20 cellular contexts compared by ENCODE assay signal in the genomic region with DNA sequence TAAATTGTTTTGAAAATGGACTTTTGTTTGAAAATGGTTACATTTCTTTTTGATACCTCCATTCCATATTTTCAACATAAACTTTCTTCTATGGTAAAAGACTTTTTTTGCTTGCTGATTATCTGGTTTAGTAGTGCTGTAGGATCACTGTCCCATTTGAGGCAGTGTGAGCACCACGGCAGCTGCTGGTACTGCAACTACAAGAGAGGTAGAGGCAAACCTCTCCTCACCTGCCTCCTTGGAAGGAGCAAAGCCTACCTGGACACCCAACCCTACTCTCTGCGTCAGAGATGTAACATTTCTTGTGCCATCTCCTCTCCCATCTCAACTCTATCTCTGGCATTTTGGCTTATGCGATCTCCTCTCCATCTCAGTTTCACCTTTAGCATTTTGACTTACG. TPM values are rescaled to one million over a fixed set of nuclear protein-coding genes. Genes with fewer than 3 reads are reported as not detected.
DNase-seq lines count a peak whose midpoint lies in the region; ATAC-seq and TF ChIP-seq lines count a peak whose summit lies in the region.
"Had no signal": no experiment of that assay in that cellular context is flagged by ENCODE, and none has a peak within 500 bp of the region (broad histone marks: within the 10 kb centered on the region; RNA-seq: fewer than 3 reads in every experiment).

No MANE protein-coding gene starts in this region.

- peaks cover 61% of the 10 kb centered on the region for H3K4me1 Mint-ChIP-seq in WTC11
- H3K4me1 Mint-ChIP-seq in memory B cell = peaks cover 31% of the 10 kb centered on the region

- H3K9me3 Mint-ChIP-seq in WTC11 (no peaks in the 10 kb centered on the region), memory B cell (no peaks in the 10 kb centered on the region)
- H3K9me3 Mint-ChIP-seq: CD14-positive monocyte, HFFc6 had no signal

- CTCF ChIA-PET in WTC11 (lab: Charles Lee) = interaction anchor here (2.3 kb wide), 1 partner anchor 268 kb away, joined by 7 read pairs; no protein-coding TSS in a partner anchor

- no peak for DNase-seq in WTC11 (ENCODE audit: low spot score)
- DNase-seq in memory B cell (ENCODE audit: low spot score in 2 of 2) = no peak
- DNase-seq in substantia nigra (lab: John Stamatoyannopoulos, UW) = no peak
- DNase-seq in mesenteric fat pad (ENCODE audit: low spot score) = no peak
- DNase-seq: ACHN; DMS153; GDM1; H7; HFFc6; KG1; MV-4-11; NCI-H1694 treated with DMSO at 0.1 percent for 48 hours; NCI-H748 treated with DMSO at 0.1 percent for 48 hours; NK-92 treated with Interleukin-12 subunit alpha and Interleukin-12 subunit beta, amount 100 ng/mL, for 24 hours; SHP77; SK-N-SH had no signal

- no peaks in the 10 kb centered on the region for H3K36me3 Mint-ChIP-seq in WTC11
- H3K36me3 Mint-ChIP-seq in memory B cell = no peaks in the 10 kb centered on the region

- peak overlapping the region; percentile 10 for H3K27ac ChIP-seq in substantia nigra (ENCODE audit: low read depth, low read length, poor library complexity, severe bottlenecking)

- no peak overlapping the region for H3K4me3 ChIP-seq in GM12875 (ENCODE audit: low read depth, low read length)

- H3K27me3 Mint-ChIP-seq in WTC11 (ENCODE audit: low read depth) (no peaks in the 10 kb centered on the region), memory B cell (no peaks in the 10 kb centered on the region)

- POLR2A ChIA-PET in WTC11 (lab: Charles Lee) = no interaction called here

- TF ChIP-seq CTCF in GM12875 (IDR thresholded peaks at IDR 0.05; ENCODE audit: borderline replicate concordance, insufficient read depth, low read depth, low read length) (0 out of 2 replicates have a peak, but pooled peaks have one; percentile 9), WTC11 (IDR thresholded peaks at IDR 0.05) (no peak)

- peak overlapping the region; percentile 28 for H3K4me3 Mint-ChIP-seq in WTC11
- H3K4me3 Mint-ChIP-seq in memory B cell = no peak overlapping the region
- H3K4me3 Mint-ChIP-seq: CD14-positive monocyte, HFFc6 had no signal

- peak overlapping the region; percentile 52 for H3K27ac Mint-ChIP-seq in WTC11
- peak overlapping the region; percentile 2 for H3K27ac Mint-ChIP-seq in memory B cell
- H3K27ac Mint-ChIP-seq: HFFc6 had no signal

- ATAC-seq in WTC11 (peak; percentile 75), memory B cell (ENCODE audit: low read depth) (no peak), GM18520 (IDR thresholded peaks at IDR 0.05; ENCODE audit: unreplicated experiment) (no peak), GM18858 (IDR thresholded peaks at IDR 0.05; ENCODE audit: unreplicated experiment) (no peak)

TF ChIP-seq in WTC11, 78 proteins besides CTCF, POLR2A, EP300 and RAD21:
- no peak for TF ChIP-seq AFF4 (CRISPR knock-in tag; IDR thresholded peaks at IDR 0.05; ENCODE audit: borderline replicate concordance)
- no peak for TF ChIP-seq TEAD1 (CRISPR knock-in tag; IDR thresholded peaks at IDR 0.05)
- TF ChIP-seq GTF2I (CRISPR knock-in tag; conservative IDR thresholded peaks at IDR 0.05) = no peak
- no peak for TF ChIP-seq MXD4 (CRISPR knock-in tag; IDR thresholded peaks at IDR 0.05; ENCODE audit: borderline replicate concordance)
TF ChIP-seq in WTC11: peak in this region for 0.

RNA-seq across cellular contexts. Expression of gene RYBP, which starts 58.3 kb away (rescaled TPM):
- total RNA-seq in WTC11 (2021) (20.0 to 21.4 TPM (median 20.0 TPM) in 3 replicates), mesenteric fat pad (14.6 TPM)
